In genomic region chr9:23423999-23424398, GRCh38 we compare ENCODE assay signal across 41 cellular contexts.
"Had no signal": no experiment of that assay in that cellular context is flagged by ENCODE, and none has a peak within 500 bp of the region (broad histone marks: within the 10 kb centered on the region; RNA-seq: fewer than 3 reads in every experiment).

No MANE protein-coding gene starts in this region.

- DNase-seq: activated effector memory CD4-positive, alpha-beta T cell treated with anti-CD3 and anti-CD28 coated beads, Interleukin-2, amount 50 U/mL, for 16 hours; activated effector memory CD4-positive, alpha-beta T cell treated with Interleukin-2 at 50 U/mL for 16 hours; activated gamma-delta T cell; activated gamma-delta T cell treated with Interleukin-2 at 50 U/mL for 16 hours; activated naive CD4-positive, alpha-beta T cell; activated naive CD4-positive, alpha-beta T cell treated with anti-CD3 and anti-CD28 coated beads for 36 hours; activated naive CD4-positive, alpha-beta T cell treated with anti-CD3 and anti-CD28 coated beads, Interleukin-2, amount 10 ng/mL, durations not matched to agents 7 days and 5 days; activated naive CD4-positive, alpha-beta T cell treated with anti-CD3 and anti-CD28 coated beads, Interleukin-2, amount 50 U/mL, for 16 hours; activated naive CD4-positive, alpha-beta T cell treated with Interleukin-2 at 50 U/mL for 16 hours; activated naive CD8-positive, alpha-beta T cell treated with anti-CD3 and anti-CD28 coated beads for 36 hours; activated naive CD8-positive, alpha-beta T cell treated with anti-CD3 and anti-CD28 coated beads, Interleukin-2, amount 10 ng/mL, durations not matched to agents 7 days and 5 days; activated naive CD8-positive, alpha-beta T cell treated with anti-CD3 and anti-CD28 coated beads, Interleukin-2, amount 50 U/mL, for 24 hours; activated T-cell treated with anti-CD3 and anti-CD28 coated beads for 4 hours; activated T-cell treated with anti-CD3 and anti-CD28 coated beads, Interleukin-2, amount 50 U/mL, for 1 hour; activated T-cell treated with anti-CD3 and anti-CD28 coated beads, Interleukin-2, amount 50 U/mL, for 24 hours; activated T-cell treated with anti-CD3 and anti-CD28 coated beads, Interleukin-2, amount 50 U/mL, for 4 hours; activated T-cell treated with anti-CD3 and anti-CD28 coated beads, Interleukin-2, amount 50 U/mL, for 48 hours; activated T-cell treated with anti-CD3 and anti-CD28 coated beads, Interleukin-2, amount 50 U/mL, for 72 hours; adrenal gland; amniotic stem cell; amygdala; anterior cingulate cortex; aorta; body of pancreas; brain microvascular endothelial cell; caudate nucleus; central memory CD4-positive, alpha-beta T cell; cerebellar nuclear complex had no signal

- H3K4me3 Mint-ChIP-seq: activated naive CD4-positive, alpha-beta T cell treated with anti-CD3 and anti-CD28 coated beads for 36 hours; activated naive CD4-positive, alpha-beta T cell treated with anti-CD3 and anti-CD28 coated beads, Interleukin-2, amount 10 ng/mL, durations not matched to agents 7 days and 5 days; activated naive CD4-positive, alpha-beta T cell treated with anti-CD3 and anti-CD28 coated beads, Interleukin-2, amount 50 U/mL, for 24 hours; activated naive CD8-positive, alpha-beta T cell; activated naive CD8-positive, alpha-beta T cell treated with anti-CD3 and anti-CD28 coated beads for 36 hours; activated naive CD8-positive, alpha-beta T cell treated with anti-CD3 and anti-CD28 coated beads, Interleukin-2, amount 10 ng/mL, durations not matched to agents 7 days and 5 days; activated naive CD8-positive, alpha-beta T cell treated with anti-CD3 and anti-CD28 coated beads, Interleukin-2, amount 50 U/mL, for 24 hours; activated T-cell treated with anti-CD3 and anti-CD28 coated beads, Interleukin-2, amount 50 U/mL, for 24 hours; activated T-cell treated with anti-CD3 and anti-CD28 coated beads, Interleukin-2, amount 50 U/mL, for 4 hours; activated T-cell treated with anti-CD3 and anti-CD28 coated beads, Interleukin-2, amount 50 U/mL, for 72 hours; activated T-helper 1 cell treated with anti-CD3 and anti-CD28 coated beads, Interleukin-12 subunit alpha, Interleukin-12 subunit beta, Interleukin-2, Interleukin-4 antibody, amounts not matched to agents 30 ng/mL and 10 ng/mL and 1 ng/mL, durations not matched to agents 14 hours and 24 hours and 36 hours; activated T-helper 17 cell treated with anti-CD3 and anti-CD28 coated beads, Interleukin-2, amount 50 U/mL, for 72 hours; brain; central memory CD8-positive, alpha-beta T cell had no signal

- H3K36me3 Mint-ChIP-seq: activated naive CD4-positive, alpha-beta T cell treated with anti-CD3 and anti-CD28 coated beads, Interleukin-2, amount 10 ng/mL, durations not matched to agents 7 days and 5 days; activated naive CD4-positive, alpha-beta T cell treated with anti-CD3 and anti-CD28 coated beads, Interleukin-2, amount 50 U/mL, for 24 hours; activated naive CD4-positive, alpha-beta T cell treated with anti-CD3 and anti-CD28 coated beads, Interleukin-2, amount 50 U/mL, for 72 hours; activated naive CD8-positive, alpha-beta T cell; activated naive CD8-positive, alpha-beta T cell treated with anti-CD3 and anti-CD28 coated beads for 36 hours; activated naive CD8-positive, alpha-beta T cell treated with anti-CD3 and anti-CD28 coated beads, Interleukin-2, amount 10 ng/mL, durations not matched to agents 7 days and 5 days; brain had no signal

- H3K9me3 ChIP-seq: adrenal gland, ascending aorta, body of pancreas, breast epithelium had no signal

- H3K4me1 Mint-ChIP-seq: activated naive CD4-positive, alpha-beta T cell treated with anti-CD3 and anti-CD28 coated beads, Interleukin-2, amount 10 ng/mL, durations not matched to agents 7 days and 5 days; activated naive CD4-positive, alpha-beta T cell treated with anti-CD3 and anti-CD28 coated beads, Interleukin-2, amount 50 U/mL, for 24 hours; activated naive CD8-positive, alpha-beta T cell treated with anti-CD3 and anti-CD28 coated beads for 36 hours; activated naive CD8-positive, alpha-beta T cell treated with anti-CD3 and anti-CD28 coated beads, Interleukin-2, amount 10 ng/mL, durations not matched to agents 7 days and 5 days; activated naive CD8-positive, alpha-beta T cell treated with anti-CD3 and anti-CD28 coated beads, Interleukin-2, amount 50 U/mL, for 24 hours; activated T-helper 17 cell treated with anti-CD3 and anti-CD28 coated beads, Interleukin-2, amount 50 U/mL, for 72 hours; brain; central memory CD8-positive, alpha-beta T cell had no signal

- H3K9me3 Mint-ChIP-seq: brain had no signal

- H3K27ac Mint-ChIP-seq: activated naive CD4-positive, alpha-beta T cell treated with anti-CD3 and anti-CD28 coated beads for 36 hours; activated naive CD4-positive, alpha-beta T cell treated with anti-CD3 and anti-CD28 coated beads, Interleukin-2, amount 10 ng/mL, durations not matched to agents 7 days and 5 days; activated naive CD4-positive, alpha-beta T cell treated with anti-CD3 and anti-CD28 coated beads, Interleukin-2, amount 50 U/mL, for 24 hours; activated naive CD4-positive, alpha-beta T cell treated with anti-CD3 and anti-CD28 coated beads, Interleukin-2, amount 50 U/mL, for 72 hours; activated naive CD8-positive, alpha-beta T cell; activated naive CD8-positive, alpha-beta T cell treated with anti-CD3 and anti-CD28 coated beads for 36 hours; activated naive CD8-positive, alpha-beta T cell treated with anti-CD3 and anti-CD28 coated beads, Interleukin-2, amount 10 ng/mL, durations not matched to agents 7 days and 5 days; activated naive CD8-positive, alpha-beta T cell treated with anti-CD3 and anti-CD28 coated beads, Interleukin-2, amount 50 U/mL, for 24 hours; activated T-cell treated with anti-CD3 and anti-CD28 coated beads, Interleukin-2, amount 50 U/mL, for 24 hours; activated T-cell treated with anti-CD3 and anti-CD28 coated beads, Interleukin-2, amount 50 U/mL, for 72 hours; activated T-helper 1 cell treated with anti-CD3 and anti-CD28 coated beads, Interleukin-12 subunit alpha, Interleukin-12 subunit beta, Interleukin-2, Interleukin-4 antibody, amounts not matched to agents 30 ng/mL and 10 ng/mL and 1 ng/mL, durations not matched to agents 14 hours and 24 hours and 36 hours; activated T-helper 17 cell treated with anti-CD3 and anti-CD28 coated beads, Interleukin-2, amount 50 U/mL, for 72 hours; activated T-helper 2 cell treated with anti-CD3 and anti-CD28 coated beads, Interferon-gamma antibody, Interleukin-2, Interleukin-4, amounts not matched to agents 10 μg/mL and 5 μg/mL and 100 μg/mL, durations not matched to agents 14 hours and 24 hours and 36 hours; brain had no signal

- H3K27ac ChIP-seq: adrenal gland, ascending aorta, body of pancreas, brain microvascular endothelial cell, breast epithelium, cardiac muscle cell had no signal

- H3K4me1 ChIP-seq: adrenal gland, ascending aorta, body of pancreas, breast epithelium had no signal

- FAIRE-seq: astrocyte, bronchial epithelial cell had no signal

- H3K4me3 ChIP-seq: adrenal gland, ascending aorta, body of pancreas, breast epithelium, cardiac muscle cell had no signal

- H3K27me3 ChIP-seq: adrenal gland, ascending aorta, body of pancreas, brain microvascular endothelial cell, breast epithelium, cardiac muscle cell had no signal

- ATAC-seq: activated naive CD4-positive, alpha-beta T cell treated with anti-CD3 and anti-CD28 coated beads, Interleukin-2, amount 50 U/mL, for 72 hours; activated naive CD8-positive, alpha-beta T cell treated with anti-CD3 and anti-CD28 coated beads, Interleukin-2, amount 50 U/mL, for 24 hours; activated T-cell treated with anti-CD3 and anti-CD28 coated beads, Interleukin-2, amount 50 U/mL, for 4 hours; activated T-cell treated with anti-CD3 and anti-CD28 coated beads, Interleukin-2, amount 50 U/mL, for 72 hours; activated T-helper 17 cell treated with anti-CD3 and anti-CD28 coated beads, Interleukin-2, amount 50 U/mL, for 72 hours; body of pancreas had no signal

- H3K27me3 Mint-ChIP-seq: activated naive CD4-positive, alpha-beta T cell treated with anti-CD3 and anti-CD28 coated beads, Interleukin-2, amount 10 ng/mL, durations not matched to agents 7 days and 5 days; activated naive CD4-positive, alpha-beta T cell treated with anti-CD3 and anti-CD28 coated beads, Interleukin-2, amount 50 U/mL, for 24 hours; activated naive CD8-positive, alpha-beta T cell; activated naive CD8-positive, alpha-beta T cell treated with anti-CD3 and anti-CD28 coated beads for 36 hours; activated naive CD8-positive, alpha-beta T cell treated with anti-CD3 and anti-CD28 coated beads, Interleukin-2, amount 10 ng/mL, durations not matched to agents 7 days and 5 days; activated naive CD8-positive, alpha-beta T cell treated with anti-CD3 and anti-CD28 coated beads, Interleukin-2, amount 50 U/mL, for 24 hours; activated T-cell treated with anti-CD3 and anti-CD28 coated beads, Interleukin-2, amount 50 U/mL, for 24 hours; activated T-helper 17 cell treated with anti-CD3 and anti-CD28 coated beads, Interleukin-2, amount 50 U/mL, for 72 hours; brain; central memory CD8-positive, alpha-beta T cell had no signal

- H3K36me3 ChIP-seq: adrenal gland, ascending aorta, brain microvascular endothelial cell, breast epithelium, cardiac muscle cell had no signal
